In genomic region chr11:1947592-1948237, GRCh38 we compare ENCODE assay signal across 17 cellular contexts. TPM values are rescaled to one million over a fixed set of nuclear protein-coding genes. Genes with fewer than 3 reads are reported as not detected.
A peak's percentile ranks its signal among the peaks of the same experiment; 100 is the strongest.
DNase-seq lines count a peak whose midpoint lies in the region; ATAC-seq and TF ChIP-seq lines count a peak whose summit lies in the region.
"Had no signal": no experiment of that assay in that cellular context is flagged by ENCODE, and none has a peak within 500 bp of the region (broad histone marks: within the 10 kb centered on the region; RNA-seq: fewer than 3 reads in every experiment).

No MANE protein-coding gene starts in this region.

- no peaks in the 10 kb centered on the region for H3K36me3 Mint-ChIP-seq in activated CD8-positive, alpha-beta T cell treated with anti-CD3 and anti-CD28 coated beads for 36 hours (ENCODE audit: low read depth)
- H3K36me3 Mint-ChIP-seq in activated T-helper 1 cell treated with anti-CD3 and anti-CD28 coated beads, Interleukin-12 subunit alpha, Interleukin-12 subunit beta, Interleukin-2, Interleukin-4 antibody, amounts not matched to agents 30 ng/mL and 10 ng/mL and 1 ng/mL, durations not matched to agents 14 hours and 24 hours and 36 hours (ENCODE audit: low read depth): no peaks in the 10 kb centered on the region

- H3K27ac ChIP-seq in heart left ventricle: no peak overlapping the region
- H3K27ac ChIP-seq in right lobe of liver: no peak overlapping the region
- no peak overlapping the region for H3K27ac ChIP-seq in aorta (ENCODE audit: low read depth in 1 of 2, low read length in 2 of 2)
- H3K27ac ChIP-seq in A673 (ENCODE audit: low read depth, low read length, poor library complexity, severe bottlenecking): no peak overlapping the region

- no CpG with 5 or more reads among the region's 36 CpGs for WGBS in heart left ventricle, 4 donors
- no CpG with 5 or more reads among the region's 36 CpGs for WGBS in right lobe of liver (ENCODE audit: insufficient coverage, low coverage, low lambda C conversion rate, missing lambda C conversion rate)
- no CpG with 5 or more reads among the region's 36 CpGs for WGBS in aorta, 2 donors

- TF ChIP-seq POLR2A in heart left ventricle (IDR thresholded peaks at IDR 0.05) (no peak), right lobe of liver (IDR thresholded peaks at IDR 0.05) (no peak)

- CTCF ChIA-PET in activated CD8-positive, alpha-beta T cell treated with anti-CD3 and anti-CD28 coated beads for 36 hours (lab: Charles Lee): interaction anchor here (0.7 to 2.2 kb wide), 10 partner anchors 13 to 254 kb away, joined by 3 to 15 read pairs (median 3); partner anchors contain the start of genes LSP1 and TNNI2
- CTCF ChIA-PET in A673 (lab: Charles Lee): interaction anchor here (1.1 kb wide), 1 partner anchor 203 kb away, joined by 6 read pairs; no protein-coding TSS in a partner anchor

- TF ChIP-seq CTCF in heart left ventricle (IDR thresholded peaks at IDR 0.05) (no peak), right lobe of liver (IDR thresholded peaks at IDR 0.05) (no peak), A673 (conservative IDR thresholded peaks at IDR 0.05; ENCODE audit: low read depth, low read length) (no peak)
- no peak for TF ChIP-seq CTCF in activated CD8-positive, alpha-beta T cell treated with anti-CD3 and anti-CD28 coated beads for 36 hours (IDR thresholded peaks at IDR 0.05)

- no peak overlapping the region for H3K4me3 Mint-ChIP-seq in activated CD8-positive, alpha-beta T cell treated with anti-CD3 and anti-CD28 coated beads for 36 hours
- H3K4me3 Mint-ChIP-seq in activated T-helper 1 cell treated with anti-CD3 and anti-CD28 coated beads, Interleukin-12 subunit alpha, Interleukin-12 subunit beta, Interleukin-2, Interleukin-4 antibody, amounts not matched to agents 30 ng/mL and 10 ng/mL and 1 ng/mL, durations not matched to agents 14 hours and 24 hours and 36 hours: no peak overlapping the region

- ATAC-seq in heart left ventricle (peak in 3 of 4 donors; percentile 60 to 64 (median 62)), right lobe of liver (peak; percentile 9 to 44 (median 18)), aorta (ENCODE audit: low FRiP score) (peak; percentile 54)
- peak; percentile 25 for ATAC-seq in activated CD8-positive, alpha-beta T cell treated with anti-CD3 and anti-CD28 coated beads for 36 hours

- H3K4me1 ChIP-seq in heart left ventricle (peaks cover 0 to 10% (median 0%) of the 10 kb centered on the region in 12 donors), right lobe of liver (no peaks in the 10 kb centered on the region), aorta (ENCODE audit: control insufficient read depth in 1 of 2, insufficient read depth in 2 of 2, low read length in 2 of 2) (no peaks in the 10 kb centered on the region), A673 (ENCODE audit: insufficient read depth, low read length, poor library complexity, severe bottlenecking) (no peaks in the 10 kb centered on the region)

- POLR2A ChIA-PET in activated CD8-positive, alpha-beta T cell treated with anti-CD3 and anti-CD28 coated beads for 36 hours (lab: Charles Lee): interaction anchor here (0.6 to 3.2 kb wide), 5 partner anchors 40 to 101 kb away, joined by 3 to 12 read pairs (median 4); partner anchors contain the start of genes LSP1 and PRR33
- POLR2A ChIA-PET in A673 (lab: Charles Lee; ENCODE audit: low non-redundant PET): no interaction called here

- H3K4me3 ChIP-seq in heart left ventricle (no peak overlapping the region), right lobe of liver (no peak overlapping the region), aorta (ENCODE audit: low read length in 2 of 2) (no peak overlapping the region), A673 (ENCODE audit: low read depth, low read length, poor library complexity, severe bottlenecking) (no peak overlapping the region)

- no peaks in the 10 kb centered on the region for H3K36me3 ChIP-seq in heart left ventricle
- no peaks in the 10 kb centered on the region for H3K36me3 ChIP-seq in right lobe of liver
- H3K36me3 ChIP-seq in aorta (ENCODE audit: control insufficient read depth in 1 of 2, insufficient read depth in 2 of 2, low read length in 1 of 2): no peaks in the 10 kb centered on the region
- no peaks in the 10 kb centered on the region for H3K36me3 ChIP-seq in A673 (ENCODE audit: insufficient read depth, low read length, poor library complexity, severe bottlenecking)

- no peak overlapping the region for H3K27ac Mint-ChIP-seq in activated CD8-positive, alpha-beta T cell treated with anti-CD3 and anti-CD28 coated beads for 36 hours
- no peak overlapping the region for H3K27ac Mint-ChIP-seq in activated T-helper 1 cell treated with anti-CD3 and anti-CD28 coated beads, Interleukin-12 subunit alpha, Interleukin-12 subunit beta, Interleukin-2, Interleukin-4 antibody, amounts not matched to agents 30 ng/mL and 10 ng/mL and 1 ng/mL, durations not matched to agents 14 hours and 24 hours and 36 hours

- H3K9me3 Mint-ChIP-seq in activated CD8-positive, alpha-beta T cell treated with anti-CD3 and anti-CD28 coated beads for 36 hours: no peaks in the 10 kb centered on the region
- H3K9me3 Mint-ChIP-seq in activated T-helper 1 cell treated with anti-CD3 and anti-CD28 coated beads, Interleukin-12 subunit alpha, Interleukin-12 subunit beta, Interleukin-2, Interleukin-4 antibody, amounts not matched to agents 30 ng/mL and 10 ng/mL and 1 ng/mL, durations not matched to agents 14 hours and 24 hours and 36 hours: no peaks in the 10 kb centered on the region

- no peaks in the 10 kb centered on the region for H3K27me3 ChIP-seq in heart left ventricle
- H3K27me3 ChIP-seq in right lobe of liver: no peaks in the 10 kb centered on the region
- no peaks in the 10 kb centered on the region for H3K27me3 ChIP-seq in aorta (ENCODE audit: control insufficient read depth in 1 of 2, insufficient read depth in 2 of 2, low read length in 1 of 2)
- H3K27me3 ChIP-seq in A673 (replicated peaks; ENCODE audit: insufficient read depth, low read depth, low read length, poor library complexity): no peaks in the 10 kb centered on the region

- no peaks in the 10 kb centered on the region for H3K27me3 Mint-ChIP-seq in activated CD8-positive, alpha-beta T cell treated with anti-CD3 and anti-CD28 coated beads for 36 hours
- no peaks in the 10 kb centered on the region for H3K27me3 Mint-ChIP-seq in activated T-helper 1 cell treated with anti-CD3 and anti-CD28 coated beads, Interleukin-12 subunit alpha, Interleukin-12 subunit beta, Interleukin-2, Interleukin-4 antibody, amounts not matched to agents 30 ng/mL and 10 ng/mL and 1 ng/mL, durations not matched to agents 14 hours and 24 hours and 36 hours (ENCODE audit: insufficient read depth)

- intact Hi-C loops in heart left ventricle (cut with DNase I): loop anchor here in 1 of 10 donors (10.0 kb wide), 1 partner anchor 53 kb away; the partner anchor contains the start of gene PRR33
- intact Hi-C loops in cardiac septum (cut with DNase I): no loop called here
- intact Hi-C loops in activated CD8-positive, alpha-beta T cell treated with anti-CD3 and anti-CD28 coated beads for 36 hours (cut with micrococcal nuclease): no loop called here
- intact Hi-C loops in right lobe of liver (cut with DNase I): loop anchor here in 1 of 2 donors (10.0 kb wide), 1 partner anchor 53 kb away; the partner anchor contains the start of gene PRR33
- intact Hi-C loops in aorta (cut with DNase I): no loop called here
- intact Hi-C loops in activated T-helper 1 cell treated with anti-CD3 and anti-CD28 coated beads, Interleukin-12 subunit alpha, Interleukin-12 subunit beta, Interleukin-2, Interleukin-4 antibody, amounts not matched to agents 30 ng/mL and 10 ng/mL and 1 ng/mL, durations not matched to agents 14 hours and 24 hours and 36 hours (cut with micrococcal nuclease): no loop called here
- intact Hi-C loops in A673 (cut with micrococcal nuclease; ENCODE audit: unreplicated experiment): no loop called here

- H3K4me1 Mint-ChIP-seq in activated CD8-positive, alpha-beta T cell treated with anti-CD3 and anti-CD28 coated beads for 36 hours (ENCODE audit: low read depth): no peaks in the 10 kb centered on the region
- H3K4me1 Mint-ChIP-seq in activated T-helper 1 cell treated with anti-CD3 and anti-CD28 coated beads, Interleukin-12 subunit alpha, Interleukin-12 subunit beta, Interleukin-2, Interleukin-4 antibody, amounts not matched to agents 30 ng/mL and 10 ng/mL and 1 ng/mL, durations not matched to agents 14 hours and 24 hours and 36 hours (ENCODE audit: low read depth): no peaks in the 10 kb centered on the region

- H3K9me3 ChIP-seq in heart left ventricle (no peaks in the 10 kb centered on the region), right lobe of liver (no peaks in the 10 kb centered on the region), aorta (ENCODE audit: control insufficient read depth, low read length) (no peaks in the 10 kb centered on the region), A673 (ENCODE audit: low read depth, low read length, poor library complexity, severe bottlenecking) (no peaks in the 10 kb centered on the region)

- no TSS peak for BruUV-seq in A673 (replicated peaks; lab: Mats Ljungman, UMichigan)

- no peak for DNase-seq in heart left ventricle
- no peak for DNase-seq in cardiac septum (ENCODE audit: low spot score)
- no peak for DNase-seq in activated CD8-positive, alpha-beta T cell treated with anti-CD3 and anti-CD28 coated beads for 36 hours
- DNase-seq in right lobe of liver: no peak
- DNase-seq in aorta: no peak
- no peak for DNase-seq in activated T-helper 1 cell treated with anti-CD3 and anti-CD28 coated beads, Interleukin-12 subunit alpha, Interleukin-12 subunit beta, Interleukin-2, Interleukin-4 antibody, amounts not matched to agents 30 ng/mL and 10 ng/mL and 1 ng/mL, durations not matched to agents 14 hours and 24 hours and 36 hours (ENCODE audit: low spot score)
- DNase-seq in NCI-H2196 (lab: John Stamatoyannopoulos, UW; ENCODE audit: unreplicated experiment): no peak
- no peak for DNase-seq in A673 (ENCODE audit: low spot score)
- DNase-seq: cerebellar nuclear complex; COR-L47; Karpas-422; NCI-H345; occipital lobe; SHP77 treated with DMSO at 0.1 percent for 48 hours; stimulated activated naive CD4-positive, alpha-beta T cell treated with Interleukin-2 at 50 U/mL for 16 hours; T1000 had no signal

RNA-seq across cellular contexts. Expression of gene MRPL23, which starts 0.6 kb away (rescaled TPM):
- total RNA-seq in heart left ventricle: 100 to 1,000 TPM in 2 of 9 donors, 10 to 100 TPM in 7; 44.0 to 183 (median 76.1) TPM
- 100 to 1,000 TPM; 141 to 183 TPM for polyA plus RNA-seq in heart left ventricle
- total RNA-seq in cardiac septum: 85.0 TPM
- 100 to 1,000 TPM; 134 to 145 TPM for total RNA-seq in activated CD8-positive, alpha-beta T cell treated with anti-CD3 and anti-CD28 coated beads for 36 hours
- 100 to 1,000 TPM in 1 of 6 experiments, 10 to 100 TPM in 5; 23.1 to 121 (median 36.4) TPM for total RNA-seq in right lobe of liver
- 10 to 100 TPM; 23.4 to 43.9 TPM for total RNA-seq in aorta
- 100 to 1,000 TPM in 1 of 2 donors, 10 to 100 TPM in 1; 82.3 to 143 TPM for polyA plus RNA-seq in aorta
- 58.5 and 69.3 TPM in 2 replicates for total RNA-seq in activated T-helper 1 cell treated with anti-CD3 and anti-CD28 coated beads, Interleukin-12 subunit alpha, Interleukin-12 subunit beta, Interleukin-2, Interleukin-4 antibody, amounts not matched to agents 30 ng/mL and 10 ng/mL and 1 ng/mL, durations not matched to agents 14 hours and 24 hours and 36 hours
- 83.8 and 92.4 TPM in 2 replicates for total RNA-seq in A673 (2021)

RNA-seq across cellular contexts. Expression of gene TNNT3, which starts 28.2 kb away (rescaled TPM):
- total RNA-seq in heart left ventricle (10 to 100 TPM; 17.1 to 84.5 (median 49.0) TPM), cardiac septum (41.5 TPM), right lobe of liver (1 to 10 TPM in 1 of 6 experiments, under 1 TPM in 1, not detected in 4; 0.44 to 2.2 TPM), aorta (10 to 100 TPM in 1 of 2 donors, 1 to 10 TPM in 1; 8.8 to 54.3 TPM), A673 (2021) (not detected in 2 replicates)
- polyA plus RNA-seq in heart left ventricle (10 to 100 TPM; 40.8 to 45.5 TPM), aorta (1 to 10 TPM; 3.4 to 3.9 TPM)
- 1 to 10 TPM; 4.9 to 5.4 TPM for total RNA-seq in activated CD8-positive, alpha-beta T cell treated with anti-CD3 and anti-CD28 coated beads for 36 hours
- total RNA-seq in activated T-helper 1 cell treated with anti-CD3 and anti-CD28 coated beads, Interleukin-12 subunit alpha, Interleukin-12 subunit beta, Interleukin-2, Interleukin-4 antibody, amounts not matched to agents 30 ng/mL and 10 ng/mL and 1 ng/mL, durations not matched to agents 14 hours and 24 hours and 36 hours: 0.64 and 0.70 TPM in 2 replicates
- total RNA-seq: frontal cortex had no signal

RNA-seq across cellular contexts. Expression of gene H19, which starts 49.9 kb away (rescaled TPM):
- 1,000 to 10,000 TPM in 1 of 9 donors, 100 to 1,000 TPM in 8; 303 to 1,545 (median 463) TPM for total RNA-seq in heart left ventricle
- 1,000 to 10,000 TPM in 1 of 2 donors, 100 to 1,000 TPM in 1; 627 to 1,006 TPM for polyA plus RNA-seq in heart left ventricle
- total RNA-seq in cardiac septum: 656 TPM
- total RNA-seq in activated CD8-positive, alpha-beta T cell treated with anti-CD3 and anti-CD28 coated beads for 36 hours: not detected
- total RNA-seq in right lobe of liver: 100 to 1,000 TPM; 143 to 898 (median 229) TPM
- total RNA-seq in aorta: 1,000 to 10,000 TPM in 1 of 2 donors, 100 to 1,000 TPM in 1; 318 to 1,787 TPM
- polyA plus RNA-seq in aorta: 10 to 100 TPM in 1 of 2 donors, 1 to 10 TPM in 1; 4.5 to 18.0 TPM
- total RNA-seq in activated T-helper 1 cell treated with anti-CD3 and anti-CD28 coated beads, Interleukin-12 subunit alpha, Interleukin-12 subunit beta, Interleukin-2, Interleukin-4 antibody, amounts not matched to agents 30 ng/mL and 10 ng/mL and 1 ng/mL, durations not matched to agents 14 hours and 24 hours and 36 hours: not detected in 2 replicates
- not detected in 2 replicates for total RNA-seq in A673 (2021)

RNA-seq across cellular contexts. Expression of gene PRR33, which starts 56.0 kb away (rescaled TPM):
- total RNA-seq in heart left ventricle (1 to 10 TPM in 8 of 9 donors, under 1 TPM in 1; 0.81 to 5.1 (median 2.4) TPM), cardiac septum (0.75 TPM), right lobe of liver (not detected), aorta (not detected), A673 (2021) (not detected in 2 replicates)
- polyA plus RNA-seq in heart left ventricle (1 to 10 TPM in 1 of 2 donors, under 1 TPM in 1; 0.08 to 4.6 TPM), aorta (not detected)
- under 1 TPM; 0.16 to 0.20 TPM for total RNA-seq in activated CD8-positive, alpha-beta T cell treated with anti-CD3 and anti-CD28 coated beads for 36 hours
- 0.05 TPM in 1 of 2 replicates, not detected in the other for total RNA-seq in activated T-helper 1 cell treated with anti-CD3 and anti-CD28 coated beads, Interleukin-12 subunit alpha, Interleukin-12 subunit beta, Interleukin-2, Interleukin-4 antibody, amounts not matched to agents 30 ng/mL and 10 ng/mL and 1 ng/mL, durations not matched to agents 14 hours and 24 hours and 36 hours
- total RNA-seq: frontal cortex, occipital lobe had no signal

Comparison
In these comparisons a context has a peak if more than half of its experiments do, and no peak if none do; other contexts are left out.
1. RNA of gene H19, which starts 49.9 kb away (total RNA-seq): 318 to 1,787 TPM in aorta, 656 TPM in cardiac septum (single experiment), 303 to 1,545 TPM in heart left ventricle and 143 to 898 TPM in right lobe of liver; not detected in activated CD8-positive, alpha-beta T cell treated with anti-CD3 and anti-CD28 coated beads for 36 hours, not detected in activated T-helper 1 cell treated with anti-CD3 and anti-CD28 coated beads, Interleukin-12 subunit alpha, Interleukin-12 subunit beta, Interleukin-2, Interleukin-4 antibody, amounts not matched to agents 30 ng/mL and 10 ng/mL and 1 ng/mL, durations not matched to agents 14 hours and 24 hours and 36 hours and not detected in A673; every median in the first group is over 100 times any median in the second.
2. Peak in every context shown above with its lines, with median percentiles within 50 percentile points of each other: ATAC-seq.